ENCODE assay signal across 1 cellular context in the genomic region with DNA sequence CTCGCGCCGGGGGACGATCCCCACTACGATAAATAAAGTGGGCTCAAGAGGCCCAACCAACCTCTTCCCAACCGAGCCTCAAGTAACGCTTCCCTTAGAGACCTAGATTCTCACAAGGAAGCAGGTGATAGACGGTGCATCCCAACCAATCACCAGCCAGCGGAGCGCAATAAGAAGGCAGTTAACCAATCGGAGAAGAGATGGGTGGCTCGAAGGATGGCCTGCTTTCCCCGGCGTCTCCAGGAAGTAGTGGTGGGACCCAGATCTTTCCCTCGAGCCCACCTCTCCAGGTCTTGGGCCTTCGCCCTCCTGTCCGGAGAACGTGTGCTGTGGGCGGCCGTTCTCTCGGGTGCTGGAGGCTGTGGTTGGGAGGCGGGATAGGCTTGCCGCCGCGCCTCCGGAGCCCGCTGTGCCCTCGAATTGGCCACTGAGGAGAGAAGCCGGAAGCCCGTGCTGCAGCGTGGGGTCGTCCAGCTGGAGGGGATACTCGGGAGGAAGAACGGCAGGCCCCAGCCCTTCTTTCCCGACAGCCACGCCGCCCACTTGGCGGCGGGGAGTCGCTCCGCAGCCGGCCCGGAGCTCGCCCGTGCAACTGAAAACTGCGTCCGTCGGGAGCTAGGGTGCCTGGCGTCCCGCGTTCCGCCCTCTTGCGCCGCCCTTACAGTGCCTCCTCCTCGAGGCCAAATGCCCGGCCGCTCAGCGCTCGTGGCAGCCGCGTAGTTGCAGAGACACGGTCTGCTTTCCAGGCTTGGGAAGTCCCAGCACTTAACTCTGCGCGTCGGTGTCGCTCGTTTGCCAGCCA.
A peak's percentile ranks its signal among the peaks of the same experiment; 100 is the strongest.
TF ChIP-seq lines count a peak whose summit lies in the region.

Gene RNF6 (minus strand): TSS at position 594 of the 802 bp plus-strand sequence. CDS start 2,665 bp downstream, outside the sequence.

TF ChIP-seq in liver, 16 proteins besides CTCF, POLR2A, EP300 and RAD21 (continued from another document):
- TF ChIP-seq, protein P1, sequence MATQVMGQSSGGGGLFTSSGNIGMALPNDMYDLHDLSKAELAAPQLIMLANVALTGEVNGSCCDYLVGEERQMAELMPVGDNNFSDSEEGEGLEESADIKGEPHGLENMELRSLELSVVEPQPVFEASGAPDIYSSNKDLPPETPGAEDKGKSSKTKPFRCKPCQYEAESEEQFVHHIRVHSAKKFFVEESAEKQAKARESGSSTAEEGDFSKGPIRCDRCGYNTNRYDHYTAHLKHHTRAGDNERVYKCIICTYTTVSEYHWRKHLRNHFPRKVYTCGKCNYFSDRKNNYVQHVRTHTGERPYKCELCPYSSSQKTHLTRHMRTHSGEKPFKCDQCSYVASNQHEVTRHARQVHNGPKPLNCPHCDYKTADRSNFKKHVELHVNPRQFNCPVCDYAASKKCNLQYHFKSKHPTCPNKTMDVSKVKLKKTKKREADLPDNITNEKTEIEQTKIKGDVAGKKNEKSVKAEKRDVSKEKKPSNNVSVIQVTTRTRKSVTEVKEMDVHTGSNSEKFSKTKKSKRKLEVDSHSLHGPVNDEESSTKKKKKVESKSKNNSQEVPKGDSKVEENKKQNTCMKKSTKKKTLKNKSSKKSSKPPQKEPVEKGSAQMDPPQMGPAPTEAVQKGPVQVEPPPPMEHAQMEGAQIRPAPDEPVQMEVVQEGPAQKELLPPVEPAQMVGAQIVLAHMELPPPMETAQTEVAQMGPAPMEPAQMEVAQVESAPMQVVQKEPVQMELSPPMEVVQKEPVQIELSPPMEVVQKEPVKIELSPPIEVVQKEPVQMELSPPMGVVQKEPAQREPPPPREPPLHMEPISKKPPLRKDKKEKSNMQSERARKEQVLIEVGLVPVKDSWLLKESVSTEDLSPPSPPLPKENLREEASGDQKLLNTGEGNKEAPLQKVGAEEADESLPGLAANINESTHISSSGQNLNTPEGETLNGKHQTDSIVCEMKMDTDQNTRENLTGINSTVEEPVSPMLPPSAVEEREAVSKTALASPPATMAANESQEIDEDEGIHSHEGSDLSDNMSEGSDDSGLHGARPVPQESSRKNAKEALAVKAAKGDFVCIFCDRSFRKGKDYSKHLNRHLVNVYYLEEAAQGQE (IDR thresholded peaks at IDR 0.05): peak; percentile 15
- TF ChIP-seq YY1 (IDR thresholded peaks at IDR 0.05): peak; percentile 60
